1 cellular context compared by ENCODE assay signal in the genomic region with DNA sequence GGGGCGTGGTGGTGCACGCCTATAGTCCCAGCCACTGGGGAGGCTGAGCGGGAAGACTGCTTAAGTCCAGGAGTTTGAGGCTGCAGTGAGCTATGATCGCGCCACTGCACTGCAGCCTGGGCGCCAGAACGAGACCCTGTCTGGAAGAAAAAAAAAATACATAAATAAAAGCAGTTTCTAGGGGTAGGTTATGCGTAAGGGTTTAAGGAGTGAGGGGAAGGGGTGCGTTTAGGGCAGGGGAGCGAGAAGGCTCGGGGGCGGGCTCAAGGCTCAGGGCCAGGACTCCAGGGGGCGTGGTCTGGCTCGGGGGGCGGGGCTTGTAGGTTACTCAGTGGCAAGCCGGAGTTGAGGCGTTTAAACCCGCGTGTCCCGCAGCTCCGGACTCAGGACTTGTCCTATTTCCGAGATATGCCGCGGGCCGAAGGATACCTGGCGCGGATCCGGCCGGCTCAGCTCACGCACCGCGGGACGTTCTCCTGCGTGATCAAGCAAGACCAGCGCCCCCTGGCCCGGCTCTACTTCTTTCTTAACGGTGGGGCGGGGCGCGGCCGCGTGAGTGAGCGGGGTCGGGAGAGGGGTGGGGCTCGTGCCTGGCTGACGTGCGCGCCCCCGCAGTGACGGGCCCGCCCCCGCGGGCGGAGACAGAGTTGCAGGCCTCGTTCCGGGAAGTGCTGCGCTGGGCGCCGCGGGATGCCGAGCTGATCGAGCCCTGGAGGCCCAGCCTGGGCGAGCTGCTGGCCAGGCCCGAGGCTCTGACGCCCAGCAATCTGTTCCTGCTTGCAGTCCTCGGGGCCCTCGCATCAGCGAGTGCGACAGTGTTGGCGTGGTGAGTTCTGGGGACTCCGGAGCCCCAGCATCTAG.
TF ChIP-seq lines count a peak whose summit lies in the region.

No MANE protein-coding gene starts in this region.

TF ChIP-seq in HepG2, 621 proteins besides CTCF, POLR2A, EP300 and RAD21 (continued from another document and continues in another):
- TF ChIP-seq, protein P1, sequence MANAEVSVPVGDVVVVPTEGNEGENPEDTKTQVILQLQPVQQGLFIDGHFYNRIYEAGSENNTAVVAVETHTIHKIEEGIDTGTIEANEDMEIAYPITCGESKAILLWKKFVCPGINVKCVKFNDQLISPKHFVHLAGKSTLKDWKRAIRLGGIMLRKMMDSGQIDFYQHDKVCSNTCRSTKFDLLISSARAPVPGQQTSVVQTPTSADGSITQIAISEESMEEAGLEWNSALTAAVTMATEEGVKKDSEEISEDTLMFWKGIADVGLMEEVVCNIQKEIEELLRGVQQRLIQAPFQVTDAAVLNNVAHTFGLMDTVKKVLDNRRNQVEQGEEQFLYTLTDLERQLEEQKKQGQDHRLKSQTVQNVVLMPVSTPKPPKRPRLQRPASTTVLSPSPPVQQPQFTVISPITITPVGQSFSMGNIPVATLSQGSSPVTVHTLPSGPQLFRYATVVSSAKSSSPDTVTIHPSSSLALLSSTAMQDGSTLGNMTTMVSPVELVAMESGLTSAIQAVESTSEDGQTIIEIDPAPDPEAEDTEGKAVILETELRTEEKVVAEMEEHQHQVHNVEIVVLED (CRISPR knock-in tag; IDR thresholded peaks at IDR 0.05; ENCODE audit: borderline replicate concordance), result peak; percentile 89
- TF ChIP-seq NCOR1 (IDR thresholded peaks at IDR 0.05; ENCODE audit: borderline replicate concordance, low read length) (no peak), SP140L (CRISPR knock-in tag; IDR thresholded peaks at IDR 0.05; ENCODE audit: borderline replicate concordance) (no peak), ZNF335 (CRISPR knock-in tag; IDR thresholded peaks at IDR 0.05) (no peak), RELA (CRISPR knock-in tag; IDR thresholded peaks at IDR 0.05) (0 out of 2 replicates have a peak, but pooled peaks have one; percentile 47), MYC (CRISPR knock-in tag; IDR thresholded peaks at IDR 0.05; ENCODE audit: borderline replicate concordance) (0 out of 2 replicates have a peak, but pooled peaks have one; percentile 13), CHCHD3 (CRISPR knock-in tag; IDR thresholded peaks at IDR 0.05) (no peak), YEATS2 (CRISPR knock-in tag; IDR thresholded peaks at IDR 0.05; ENCODE audit: borderline replicate concordance) (peak; percentile 48; the same call in 1 of the 2 replicates), FOSL2 (CRISPR knock-in tag; IDR thresholded peaks at IDR 0.05) (peak; percentile 17; the same call in 1 of the 2 replicates), SP5 (CRISPR knock-in tag; IDR thresholded peaks at IDR 0.05; ENCODE audit: borderline replicate concordance, low read depth) (peak; percentile 50; the same call in 1 of the 2 replicates), PHF8 (CRISPR knock-in tag; IDR thresholded peaks at IDR 0.05) (peak; percentile 79), TRIM24 (CRISPR knock-in tag; IDR thresholded peaks at IDR 0.05) (no peak), ZBTB20 (CRISPR knock-in tag; IDR thresholded peaks at IDR 0.05; ENCODE audit: borderline replicate concordance, low read depth) (no peak), ZNF431 (CRISPR knock-in tag; IDR thresholded peaks at IDR 0.05; ENCODE audit: borderline replicate concordance, low read depth) (no peak), ZNF331 (CRISPR knock-in tag; IDR thresholded peaks at IDR 0.05) (peak; percentile 83; the same call in 1 of the 2 replicates), RBFOX2 (IDR thresholded peaks at IDR 0.05; ENCODE audit: low read depth, low read length) (peak; percentile 85), ASH2L (IDR thresholded peaks at IDR 0.05; ENCODE audit: insufficient read length, low read depth, low read length) (peak; percentile 20), ZNF230 (CRISPR knock-in tag; IDR thresholded peaks at IDR 0.05) (no peak), ZNF773 (CRISPR knock-in tag; IDR thresholded peaks at IDR 0.05; ENCODE audit: borderline replicate concordance) (no peak), ZNF10 (CRISPR knock-in tag; IDR thresholded peaks at IDR 0.05; ENCODE audit: borderline replicate concordance, low read depth) (no peak), FLYWCH1 (CRISPR knock-in tag; IDR thresholded peaks at IDR 0.05) (no peak), TEAD3 (CRISPR knock-in tag; optimal IDR thresholded peaks at IDR 0.05; ENCODE audit: borderline replicate concordance) (no peak), MAZ (IDR thresholded peaks at IDR 0.05; ENCODE audit: borderline replicate concordance, low read depth, low read length) (peak; percentile 71; the same call in 1 of the 2 replicates), MAZ (CRISPR knock-in tag; IDR thresholded peaks at IDR 0.05; ENCODE audit: low read depth) (no peak), ZNF333 (CRISPR knock-in tag; IDR thresholded peaks at IDR 0.05; ENCODE audit: borderline replicate concordance) (no peak), TBP (CRISPR knock-in tag; IDR thresholded peaks at IDR 0.05) (no peak), ZNF382 (CRISPR knock-in tag; IDR thresholded peaks at IDR 0.05; ENCODE audit: borderline replicate concordance) (no peak), SPEN (CRISPR knock-in tag; IDR thresholded peaks at IDR 0.05; ENCODE audit: low read depth) (peak; percentile 51; the same call in 1 of the 2 replicates), HOXA7 (CRISPR knock-in tag; IDR thresholded peaks at IDR 0.05) (no peak), THYN1 (CRISPR knock-in tag; IDR thresholded peaks at IDR 0.05; ENCODE audit: borderline replicate concordance, low read depth) (no peak), SAP130 (CRISPR knock-in tag; IDR thresholded peaks at IDR 0.05; ENCODE audit: low read depth) (peak; percentile 79)
- TF ChIP-seq, protein P2, sequence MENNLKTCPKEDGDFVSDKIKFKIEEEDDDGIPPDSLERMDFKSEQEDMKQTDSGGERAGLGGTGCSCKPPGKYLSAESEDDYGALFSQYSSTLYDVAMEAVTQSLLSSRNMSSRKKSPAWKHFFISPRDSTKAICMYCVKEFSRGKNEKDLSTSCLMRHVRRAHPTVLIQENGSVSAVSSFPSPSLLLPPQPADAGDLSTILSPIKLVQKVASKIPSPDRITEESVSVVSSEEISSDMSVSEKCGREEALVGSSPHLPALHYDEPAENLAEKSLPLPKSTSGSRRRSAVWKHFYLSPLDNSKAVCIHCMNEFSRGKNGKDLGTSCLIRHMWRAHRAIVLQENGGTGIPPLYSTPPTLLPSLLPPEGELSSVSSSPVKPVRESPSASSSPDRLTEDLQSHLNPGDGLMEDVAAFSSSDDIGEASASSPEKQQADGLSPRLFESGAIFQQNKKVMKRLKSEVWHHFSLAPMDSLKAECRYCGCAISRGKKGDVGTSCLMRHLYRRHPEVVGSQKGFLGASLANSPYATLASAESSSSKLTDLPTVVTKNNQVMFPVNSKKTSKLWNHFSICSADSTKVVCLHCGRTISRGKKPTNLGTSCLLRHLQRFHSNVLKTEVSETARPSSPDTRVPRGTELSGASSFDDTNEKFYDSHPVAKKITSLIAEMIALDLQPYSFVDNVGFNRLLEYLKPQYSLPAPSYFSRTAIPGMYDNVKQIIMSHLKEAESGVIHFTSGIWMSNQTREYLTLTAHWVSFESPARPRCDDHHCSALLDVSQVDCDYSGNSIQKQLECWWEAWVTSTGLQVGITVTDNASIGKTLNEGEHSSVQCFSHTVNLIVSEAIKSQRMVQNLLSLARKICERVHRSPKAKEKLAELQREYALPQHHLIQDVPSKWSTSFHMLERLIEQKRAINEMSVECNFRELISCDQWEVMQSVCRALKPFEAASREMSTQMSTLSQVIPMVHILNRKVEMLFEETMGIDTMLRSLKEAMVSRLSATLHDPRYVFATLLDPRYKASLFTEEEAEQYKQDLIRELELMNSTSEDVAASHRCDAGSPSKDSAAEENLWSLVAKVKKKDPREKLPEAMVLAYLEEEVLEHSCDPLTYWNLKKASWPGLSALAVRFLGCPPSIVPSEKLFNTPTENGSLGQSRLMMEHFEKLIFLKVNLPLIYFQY (CRISPR knock-in tag; IDR thresholded peaks at IDR 0.05; ENCODE audit: borderline replicate concordance), result no peak
- TF ChIP-seq, protein P3, sequence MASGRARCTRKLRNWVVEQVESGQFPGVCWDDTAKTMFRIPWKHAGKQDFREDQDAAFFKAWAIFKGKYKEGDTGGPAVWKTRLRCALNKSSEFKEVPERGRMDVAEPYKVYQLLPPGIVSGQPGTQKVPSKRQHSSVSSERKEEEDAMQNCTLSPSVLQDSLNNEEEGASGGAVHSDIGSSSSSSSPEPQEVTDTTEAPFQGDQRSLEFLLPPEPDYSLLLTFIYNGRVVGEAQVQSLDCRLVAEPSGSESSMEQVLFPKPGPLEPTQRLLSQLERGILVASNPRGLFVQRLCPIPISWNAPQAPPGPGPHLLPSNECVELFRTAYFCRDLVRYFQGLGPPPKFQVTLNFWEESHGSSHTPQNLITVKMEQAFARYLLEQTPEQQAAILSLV (CRISPR knock-in tag; IDR thresholded peaks at IDR 0.05; ENCODE audit: borderline replicate concordance), result 0 out of 2 replicates have a peak, but pooled peaks have one; percentile 22
- TF ChIP-seq, protein P4, sequence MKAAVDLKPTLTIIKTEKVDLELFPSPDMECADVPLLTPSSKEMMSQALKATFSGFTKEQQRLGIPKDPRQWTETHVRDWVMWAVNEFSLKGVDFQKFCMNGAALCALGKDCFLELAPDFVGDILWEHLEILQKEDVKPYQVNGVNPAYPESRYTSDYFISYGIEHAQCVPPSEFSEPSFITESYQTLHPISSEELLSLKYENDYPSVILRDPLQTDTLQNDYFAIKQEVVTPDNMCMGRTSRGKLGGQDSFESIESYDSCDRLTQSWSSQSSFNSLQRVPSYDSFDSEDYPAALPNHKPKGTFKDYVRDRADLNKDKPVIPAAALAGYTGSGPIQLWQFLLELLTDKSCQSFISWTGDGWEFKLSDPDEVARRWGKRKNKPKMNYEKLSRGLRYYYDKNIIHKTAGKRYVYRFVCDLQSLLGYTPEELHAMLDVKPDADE (CRISPR knock-in tag; IDR thresholded peaks at IDR 0.05), result no peak
- TF ChIP-seq, protein P5, sequence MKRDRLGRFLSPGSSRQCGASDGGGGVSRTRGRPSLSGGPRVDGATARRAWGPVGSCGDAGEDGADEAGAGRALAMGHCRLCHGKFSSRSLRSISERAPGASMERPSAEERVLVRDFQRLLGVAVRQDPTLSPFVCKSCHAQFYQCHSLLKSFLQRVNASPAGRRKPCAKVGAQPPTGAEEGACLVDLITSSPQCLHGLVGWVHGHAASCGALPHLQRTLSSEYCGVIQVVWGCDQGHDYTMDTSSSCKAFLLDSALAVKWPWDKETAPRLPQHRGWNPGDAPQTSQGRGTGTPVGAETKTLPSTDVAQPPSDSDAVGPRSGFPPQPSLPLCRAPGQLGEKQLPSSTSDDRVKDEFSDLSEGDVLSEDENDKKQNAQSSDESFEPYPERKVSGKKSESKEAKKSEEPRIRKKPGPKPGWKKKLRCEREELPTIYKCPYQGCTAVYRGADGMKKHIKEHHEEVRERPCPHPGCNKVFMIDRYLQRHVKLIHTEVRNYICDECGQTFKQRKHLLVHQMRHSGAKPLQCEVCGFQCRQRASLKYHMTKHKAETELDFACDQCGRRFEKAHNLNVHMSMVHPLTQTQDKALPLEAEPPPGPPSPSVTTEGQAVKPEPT (CRISPR knock-in tag; IDR thresholded peaks at IDR 0.05; ENCODE audit: low read depth), result no peak
- TF ChIP-seq, protein P6, sequence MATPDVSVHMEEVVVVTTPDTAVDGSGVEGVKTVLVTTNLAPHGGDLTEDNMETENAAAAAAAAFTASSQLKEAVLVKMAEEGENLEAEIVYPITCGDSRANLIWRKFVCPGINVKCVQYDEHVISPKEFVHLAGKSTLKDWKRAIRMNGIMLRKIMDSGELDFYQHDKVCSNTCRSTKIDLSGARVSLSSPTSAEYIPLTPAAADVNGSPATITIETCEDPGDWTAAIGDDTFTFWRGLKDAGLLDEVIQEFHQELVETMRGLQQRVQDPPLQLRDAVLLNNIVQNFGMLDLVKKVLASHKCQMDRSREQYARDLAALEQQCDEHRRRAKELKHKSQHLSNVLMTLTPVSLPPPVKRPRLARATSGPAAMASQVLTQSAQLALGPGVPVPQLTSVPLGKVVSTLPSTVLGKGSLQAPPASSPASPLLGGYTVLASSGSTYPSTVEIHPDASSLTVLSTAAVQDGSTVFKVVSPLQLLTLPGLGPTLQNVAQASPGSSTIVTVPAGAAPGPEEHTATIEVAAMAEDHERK (CRISPR knock-in tag; IDR thresholded peaks at IDR 0.05; ENCODE audit: low read depth), result peak; percentile 86
- TF ChIP-seq, protein P7, sequence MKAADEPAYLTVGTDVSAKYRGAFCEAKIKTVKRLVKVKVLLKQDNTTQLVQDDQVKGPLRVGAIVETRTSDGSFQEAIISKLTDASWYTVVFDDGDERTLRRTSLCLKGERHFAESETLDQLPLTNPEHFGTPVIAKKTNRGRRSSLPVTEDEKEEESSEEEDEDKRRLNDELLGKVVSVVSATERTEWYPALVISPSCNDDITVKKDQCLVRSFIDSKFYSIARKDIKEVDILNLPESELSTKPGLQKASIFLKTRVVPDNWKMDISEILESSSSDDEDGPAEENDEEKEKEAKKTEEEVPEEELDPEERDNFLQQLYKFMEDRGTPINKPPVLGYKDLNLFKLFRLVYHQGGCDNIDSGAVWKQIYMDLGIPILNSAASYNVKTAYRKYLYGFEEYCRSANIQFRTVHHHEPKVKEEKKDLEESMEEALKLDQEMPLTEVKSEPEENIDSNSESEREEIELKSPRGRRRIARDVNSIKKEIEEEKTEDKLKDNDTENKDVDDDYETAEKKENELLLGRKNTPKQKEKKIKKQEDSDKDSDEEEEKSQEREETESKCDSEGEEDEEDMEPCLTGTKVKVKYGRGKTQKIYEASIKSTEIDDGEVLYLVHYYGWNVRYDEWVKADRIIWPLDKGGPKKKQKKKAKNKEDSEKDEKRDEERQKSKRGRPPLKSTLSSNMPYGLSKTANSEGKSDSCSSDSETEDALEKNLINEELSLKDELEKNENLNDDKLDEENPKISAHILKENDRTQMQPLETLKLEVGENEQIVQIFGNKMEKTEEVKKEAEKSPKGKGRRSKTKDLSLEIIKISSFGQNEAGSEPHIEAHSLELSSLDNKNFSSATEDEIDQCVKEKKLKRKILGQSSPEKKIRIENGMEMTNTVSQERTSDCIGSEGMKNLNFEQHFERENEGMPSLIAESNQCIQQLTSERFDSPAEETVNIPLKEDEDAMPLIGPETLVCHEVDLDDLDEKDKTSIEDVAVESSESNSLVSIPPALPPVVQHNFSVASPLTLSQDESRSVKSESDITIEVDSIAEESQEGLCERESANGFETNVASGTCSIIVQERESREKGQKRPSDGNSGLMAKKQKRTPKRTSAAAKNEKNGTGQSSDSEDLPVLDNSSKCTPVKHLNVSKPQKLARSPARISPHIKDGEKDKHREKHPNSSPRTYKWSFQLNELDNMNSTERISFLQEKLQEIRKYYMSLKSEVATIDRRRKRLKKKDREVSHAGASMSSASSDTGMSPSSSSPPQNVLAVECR (CRISPR knock-in tag; IDR thresholded peaks at IDR 0.05; ENCODE audit: borderline replicate concordance), result peak; percentile 60; the same call in 1 of the 2 replicates
